16 cellular contexts compared by ENCODE assay signal in genomic region chr6:3370361-3371221, GRCh38.
A peak's percentile ranks its signal among the peaks of the same experiment; 100 is the strongest.
DNase-seq lines count a peak whose midpoint lies in the region; ATAC-seq, FAIRE-seq and TF ChIP-seq lines count a peak whose summit lies in the region.
"Had no signal": no experiment of that assay in that cellular context is flagged by ENCODE, and none has a peak within 500 bp of the region (broad histone marks: within the 10 kb centered on the region; RNA-seq: fewer than 3 reads in every experiment).

No MANE protein-coding gene starts in this region.

- no TSS peak for BruUV-seq in GM12878 (replicated peaks; lab: Mats Ljungman, UMichigan)

- POLR2A ChIA-PET in GM12878 (lab: Charles Lee): interaction anchor here (0.6 to 2.4 kb wide), 5 partner anchors 9 to 468 kb away, joined by 3 to 17 read pairs (median 4); no protein-coding TSS in a partner anchor

- no peaks in the 10 kb centered on the region for H3K36me3 Mint-ChIP-seq in CD4-positive, CD25-positive, alpha-beta regulatory T cell
- H3K36me3 Mint-ChIP-seq in H9 (ENCODE audit: insufficient read depth in 1 of 3, low read depth in 3 of 3): peaks cover 0 to 5% (median 0%) of the 10 kb centered on the region in 3 experiments; a peak in 1 of 7 replicates
- H3K36me3 Mint-ChIP-seq: immature natural killer cell had no signal

- no peak overlapping the region for H3K4ac ChIP-seq in H9 (ENCODE audit: low read depth, low read length)

- H3K27ac ChIP-seq in CD4-positive, CD25-positive, alpha-beta regulatory T cell (ENCODE audit: insufficient read depth, low read length, poor library complexity, severe bottlenecking): peak overlapping the region; percentile 45
- H3K27ac ChIP-seq in H9 (ENCODE audit: insufficient read length, low read depth, low read length): no peak overlapping the region
- no peak overlapping the region for H3K27ac ChIP-seq in GM12878 (ENCODE audit: control insufficient read depth, insufficient read depth)
- H3K27ac ChIP-seq in lower lobe of right lung: peak overlapping the region; percentile 64
- H3K27ac ChIP-seq: BLaER1 treated with 17β-estradiol and CSF1 and Interleukin-3, amounts not matched to agents 10 nM and 100 nM; psoas muscle; SK-N-MC had no signal

- RAD21 ChIA-PET in GM12878 (lab: Charles Lee; ENCODE audit: unreplicated experiment): interaction anchor here (1.0 to 3.6 kb wide), 6 partner anchors 11 to 46 kb away, joined by 3 to 21 read pairs (median 4); no protein-coding TSS in a partner anchor

- H2BK5ac ChIP-seq in H9 (ENCODE audit: insufficient read length, low read length): no peak overlapping the region

- H4K8ac ChIP-seq in H9 (replicated peaks; ENCODE audit: insufficient read length, low read depth, low read length): no peak overlapping the region

- H3K79me2 ChIP-seq in H9 (ENCODE audit: insufficient read depth, low read length) (no peaks in the 10 kb centered on the region; the same call in 1 of the 2 replicates), GM12878 (ENCODE audit: control insufficient read depth, insufficient read depth, low read length) (no peaks in the 10 kb centered on the region)

- no peak for TF ChIP-seq RAD21 in GM12878 (IDR thresholded peaks at IDR 0.05; ENCODE audit: insufficient read depth, low read depth, low read length)

- no peak overlapping the region for H2AK5ac ChIP-seq in H9 (ENCODE audit: insufficient read length, low read length)

- peaks cover 17% of the 10 kb centered on the region for H3K4me1 ChIP-seq in CD4-positive, CD25-positive, alpha-beta regulatory T cell (ENCODE audit: control insufficient read depth, insufficient read depth, low read length, poor library complexity, severe bottlenecking)
- H3K4me1 ChIP-seq in H9 (ENCODE audit: insufficient read depth, low read length) (no peaks in the 10 kb centered on the region; the same call in 1 of the 2 replicates), GM12878 (ENCODE audit: control insufficient read depth, insufficient read depth, low read length) (peaks cover 6% of the 10 kb centered on the region; the same call in 1 of the 2 replicates), lower lobe of right lung (peaks cover 6% of the 10 kb centered on the region)

- FAIRE-seq in GM12878 (lab: Jason Lieb, UNC) (no peak), GM19239 (lab: Jason Lieb, UNC) (no peak)

- CTCF ChIA-PET in GM12878 (lab: Yijun Ruan, JAX): interaction anchor here (0.5 to 1.5 kb wide), 6 partner anchors 9 to 82 kb away, joined by 3 to 7 read pairs (median 4); no protein-coding TSS in a partner anchor

- no CpG with 5 or more reads among the region's 15 CpGs for WGBS in H9 (ENCODE audit: extremely low coverage, insufficient read length, low lambda C conversion rate)
- WGBS in GM12878 (ENCODE audit: insufficient coverage, insufficient replicate concordance, low lambda C conversion rate, missing lambda C conversion rate): 33% methylated on average over 15 of the region's 15 CpGs

- SMC1A ChIA-PET in GM12878 (lab: Charles Lee; ENCODE audit: uncharacterized antibody, unreplicated experiment): interaction anchor here (0.8 to 12.4 kb wide), 12 partner anchors 9 to 84 kb away, joined by 3 to 103 read pairs (median 4); no protein-coding TSS in a partner anchor

- H2AFZ ChIP-seq in H9 (ENCODE audit: low read length) (no peak overlapping the region), GM12878 (ENCODE audit: control insufficient read depth, low read depth, low read length) (no peak overlapping the region)

- H4K5ac ChIP-seq in H9 (ENCODE audit: insufficient read length, low read depth, low read length): no peak overlapping the region

- TF ChIP-seq CTCF in H9 (conservative IDR thresholded peaks at IDR 0.05) (no peak), GM12878 (IDR thresholded peaks at IDR 0.05 in 2 of 3, conservative IDR thresholded peaks at IDR 0.05 in 1 of 3; ENCODE audit: control insufficient read depth in 2 of 3, extremely low read depth in 1 of 3, insufficient read depth in 1 of 3, low read depth in 3 of 3, low read length in 3 of 3) (no peak), lower lobe of right lung (IDR thresholded peaks at IDR 0.05) (no peak)

- H3K27me3 Mint-ChIP-seq in CD4-positive, CD25-positive, alpha-beta regulatory T cell: peaks cover 5% of the 10 kb centered on the region
- no peaks in the 10 kb centered on the region; the same call in 1 of the 2 replicates for H3K27me3 Mint-ChIP-seq in H9 (ENCODE audit: low read depth)

- DNase-seq in CD4-positive, CD25-positive, alpha-beta regulatory T cell: peak in 2 of 3 donors; percentile 22 to 47
- DNase-seq in H9 (no peak), GM12878 (ENCODE audit: low read depth, low spot score) (no peak), lower lobe of right lung (no peak), cortex of kidney (lab: John Stamatoyannopoulos, UW) (no peak), GM19239 (ENCODE audit: insufficient read length, low spot score) (no peak), medulla oblongata (ENCODE audit: extremely low spot score) (no peak)
- DNase-seq: activated T-cell treated with anti-CD3 and anti-CD28 coated beads for 4 hours; effector CD8-positive, alpha-beta T cell; foreskin melanocyte; immature natural killer cell; psoas muscle; stimulated activated CD4-positive, alpha-beta T cell treated with anti-CD3 and anti-CD28 coated beads, Interleukin-1b, Interleukin-23, amount 100 ng/mL, for 48 hours; stimulated activated CD8-positive, alpha-beta memory T cell treated with anti-CD3 and anti-CD28 coated beads, Interleukin-4, amount 100 ng/mL, for 48 hours had no signal

- no peak overlapping the region for H2BK15ac ChIP-seq in H9 (ENCODE audit: low read depth, low read length)

- in situ Hi-C loops in GM12878 (cut with MboI): no loop called here

- no peak overlapping the region for H3K18ac ChIP-seq in H9 (ENCODE audit: insufficient read length, low read depth, low read length)

- no peaks in the 10 kb centered on the region for H3K9me3 ChIP-seq in CD4-positive, CD25-positive, alpha-beta regulatory T cell (ENCODE audit: control insufficient read depth in 2 of 2, low read length in 2 of 2)
- H3K9me3 ChIP-seq in H9 (ENCODE audit: control insufficient read depth, low read depth, low read length) (no peaks in the 10 kb centered on the region), GM12878 (replicated peaks; ENCODE audit: control insufficient read depth, insufficient read depth, low read length) (no peaks in the 10 kb centered on the region), lower lobe of right lung (no peaks in the 10 kb centered on the region)
- H3K9me3 ChIP-seq: BLaER1 treated with 17β-estradiol and CSF1 and Interleukin-3, amounts not matched to agents 10 nM and 100 nM; psoas muscle had no signal

- H3K4me1 Mint-ChIP-seq in CD4-positive, CD25-positive, alpha-beta regulatory T cell: peaks cover 14 to 34% (median 24%) of the 10 kb centered on the region in 4 donors
- H3K4me1 Mint-ChIP-seq in H9: peaks cover 8 to 9% of the 10 kb centered on the region in 2 experiments
- H3K4me1 Mint-ChIP-seq: immature natural killer cell had no signal

- H3K4me3 Mint-ChIP-seq in CD4-positive, CD25-positive, alpha-beta regulatory T cell: peak overlapping the region; percentile 12 to 76 (median 28)
- H3K4me3 Mint-ChIP-seq in H9: no peak overlapping the region
- H3K4me3 Mint-ChIP-seq: immature natural killer cell had no signal

- H3K23ac ChIP-seq in H9 (ENCODE audit: insufficient read length, low read depth, low read length): no peak overlapping the region

- no peak overlapping the region for H4K91ac ChIP-seq in H9 (ENCODE audit: insufficient read length, low read depth, low read length)

- H2BK20ac ChIP-seq in H9 (ENCODE audit: low read depth, low read length, poor library complexity, severe bottlenecking): no peak overlapping the region

- H2BK12ac ChIP-seq in H9 (ENCODE audit: insufficient read length, low read depth, low read length): no peak overlapping the region

- H3K4me2 ChIP-seq in H9 (ENCODE audit: insufficient read depth, insufficient read length, low read length): no peak overlapping the region
- H3K4me2 ChIP-seq in GM12878 (ENCODE audit: control insufficient read depth, insufficient read depth): no peak overlapping the region

- H3K27ac Mint-ChIP-seq in CD4-positive, CD25-positive, alpha-beta regulatory T cell: peak overlapping the region in 2 of 3 donors; percentile 51 to 62
- no peak overlapping the region for H3K27ac Mint-ChIP-seq in H9
- H3K27ac Mint-ChIP-seq: immature natural killer cell had no signal

- no peak overlapping the region for H2BK120ac ChIP-seq in H9 (ENCODE audit: low read depth, low read length, poor library complexity, severe bottlenecking)

- no peaks in the 10 kb centered on the region for H3K23me2 ChIP-seq in H9 (ENCODE audit: insufficient read length, low read depth, low read length, poor library complexity, severe bottlenecking)

- peak overlapping the region; percentile 29 for H3K4me3 ChIP-seq in CD4-positive, CD25-positive, alpha-beta regulatory T cell (ENCODE audit: low read depth, low read length)
- H3K4me3 ChIP-seq in GM12878: no peak overlapping the region
- H3K4me3 ChIP-seq in lower lobe of right lung: no peak overlapping the region
- H3K4me3 ChIP-seq: BLaER1 treated with 17β-estradiol and CSF1 and Interleukin-3, amounts not matched to agents 10 nM and 100 nM; psoas muscle; SK-N-MC had no signal

- H3K79me1 ChIP-seq in H9 (ENCODE audit: insufficient read depth, low read depth, low read length, poor library complexity, severe bottlenecking): no peaks in the 10 kb centered on the region

- H3K9me3 Mint-ChIP-seq in CD4-positive, CD25-positive, alpha-beta regulatory T cell: peaks cover 0 to 3% (median 0%) of the 10 kb centered on the region in 7 donors
- no peaks in the 10 kb centered on the region for H3K9me3 Mint-ChIP-seq in H9
- H3K9me3 Mint-ChIP-seq: immature natural killer cell had no signal

- H3K56ac ChIP-seq in H9 (ENCODE audit: insufficient read length, low read depth, low read length): no peak overlapping the region

- H4K20me1 ChIP-seq in H9 (ENCODE audit: control insufficient read depth, insufficient read depth, insufficient read length): peaks cover 2% of the 10 kb centered on the region
- H4K20me1 ChIP-seq in GM12878 (ENCODE audit: control insufficient read depth, insufficient read depth): no peaks in the 10 kb centered on the region
- H4K20me1 ChIP-seq: BLaER1 treated with 17β-estradiol and CSF1 and Interleukin-3, amounts not matched to agents 10 nM and 100 nM had no signal

- peak overlapping the region; percentile 69; the same call in 1 of the 2 replicates for H3K14ac ChIP-seq in H9 (ENCODE audit: insufficient read depth, low read length)

- no peak for TF ChIP-seq POLR2A in GM12878 (IDR thresholded peaks at IDR 0.05; ENCODE audit: low read depth, low read length)

- H3K27me3 ChIP-seq in CD4-positive, CD25-positive, alpha-beta regulatory T cell (ENCODE audit: control insufficient read depth, insufficient read depth, low read length): no peaks in the 10 kb centered on the region
- H3K27me3 ChIP-seq in H9 (ENCODE audit: insufficient read depth, low read length): no peaks in the 10 kb centered on the region
- no peaks in the 10 kb centered on the region for H3K27me3 ChIP-seq in GM12878 (replicated peaks in 1 of 2; ENCODE audit: control insufficient read depth in 2 of 2, insufficient read depth in 2 of 2, low read length in 1 of 2)
- H3K27me3 ChIP-seq in lower lobe of right lung (ENCODE audit: low read depth): no peaks in the 10 kb centered on the region
- H3K27me3 ChIP-seq: BLaER1 treated with 17β-estradiol and CSF1 and Interleukin-3, amounts not matched to agents 10 nM and 100 nM had no signal

- ATAC-seq in CD4-positive, CD25-positive, alpha-beta regulatory T cell (ENCODE audit: low read depth in 2 of 2): peak in 1 of 2 donors; percentile 52
- peak; percentile 19; the same call in 2 of the 3 replicates for ATAC-seq in GM12878
- ATAC-seq in lower lobe of right lung: peak; percentile 58 to 88
- ATAC-seq: psoas muscle had no signal

- H3K9ac ChIP-seq in H9 (ENCODE audit: extremely low read depth, insufficient read length, low read length) (no peak overlapping the region), GM12878 (ENCODE audit: control insufficient read depth, insufficient read depth, low read length) (no peak overlapping the region)
- H3K9ac ChIP-seq: BLaER1 treated with 17β-estradiol and CSF1 and Interleukin-3, amounts not matched to agents 10 nM and 100 nM had no signal

- no peak overlapping the region for H3T11ph ChIP-seq in H9 (ENCODE audit: low read length)

- intact Hi-C loops in GM12878 (cut with micrococcal nuclease; ENCODE audit: unreplicated experiment): no loop called here
- intact Hi-C loops in lower lobe of right lung (cut with DNase I): no loop called here

- TF ChIP-seq EP300 in GM12878 (IDR thresholded peaks at IDR 0.05; ENCODE audit: borderline replicate concordance in 1 of 2, control insufficient read depth in 1 of 2, low read depth in 2 of 2, low read length in 2 of 2): no peak

- H3K36me3 ChIP-seq in CD4-positive, CD25-positive, alpha-beta regulatory T cell (ENCODE audit: control insufficient read depth, insufficient read depth, low read length): no peaks in the 10 kb centered on the region
- no peaks in the 10 kb centered on the region for H3K36me3 ChIP-seq in GM12878 (ENCODE audit: control insufficient read depth in 2 of 2, insufficient read depth in 2 of 2, low read length in 1 of 2)
- H3K36me3 ChIP-seq in lower lobe of right lung: no peaks in the 10 kb centered on the region
- H3K36me3 ChIP-seq: BLaER1 treated with 17β-estradiol and CSF1 and Interleukin-3, amounts not matched to agents 10 nM and 100 nM had no signal

Comparison
In these comparisons a context has a peak if more than half of its experiments do, and no peak if none do; other contexts are left out.
1. DNase-seq: peak in CD4-positive, CD25-positive, alpha-beta regulatory T cell (2 of 3); none in H9 (single experiment), GM12878 (single experiment), lower lobe of right lung (single experiment), cortex of kidney (single experiment), GM19239 (single experiment) and medulla oblongata (single experiment).
2. H3K27ac ChIP-seq: peak in CD4-positive, CD25-positive, alpha-beta regulatory T cell (single experiment) and lower lobe of right lung (single experiment); none in H9 (single experiment) and GM12878 (single experiment).
3. H3K27ac Mint-ChIP-seq: peak in CD4-positive, CD25-positive, alpha-beta regulatory T cell (2 of 3); none in H9 (0 of 3).
4. H3K4me3 Mint-ChIP-seq: peak in CD4-positive, CD25-positive, alpha-beta regulatory T cell (4 of 4); none in H9 (0 of 2).